8 cellular contexts compared by ENCODE assay signal in genomic region chr2:26043862-26044736, GRCh38. TPM values are rescaled to one million over a fixed set of nuclear protein-coding genes. Genes with fewer than 3 reads are reported as not detected.
A peak's percentile ranks its signal among the peaks of the same experiment; 100 is the strongest.
DNase-seq lines count a peak whose midpoint lies in the region; ATAC-seq and TF ChIP-seq lines count a peak whose summit lies in the region.

No MANE protein-coding gene starts in this region.

- no peaks in the 10 kb centered on the region for H3K9me3 Mint-ChIP-seq in activated naive CD4-positive, alpha-beta T cell treated with anti-CD3 and anti-CD28 coated beads for 36 hours
- H3K9me3 Mint-ChIP-seq in type B pancreatic cell: no peaks in the 10 kb centered on the region

- H3K9me3 ChIP-seq in T-helper 17 cell (ENCODE audit: control insufficient read depth, low read length, poor library complexity, severe bottlenecking): no peaks in the 10 kb centered on the region

- intact Hi-C loops in activated naive CD4-positive, alpha-beta T cell treated with anti-CD3 and anti-CD28 coated beads for 36 hours (cut with micrococcal nuclease): loop anchor here (1.0 kb wide), 1 partner anchor 10 kb away; the partner anchor contains the start of gene RAB10
- intact Hi-C loops in left ventricle myocardium superior (cut with micrococcal nuclease): no loop called here

- H3K36me3 Mint-ChIP-seq in activated naive CD4-positive, alpha-beta T cell treated with anti-CD3 and anti-CD28 coated beads for 36 hours (ENCODE audit: low read depth): peaks cover 23% of the 10 kb centered on the region
- H3K36me3 Mint-ChIP-seq in T-helper 17 cell (ENCODE audit: low read depth) (no peaks in the 10 kb centered on the region), type B pancreatic cell (peaks cover 33% of the 10 kb centered on the region)

- H3K27ac Mint-ChIP-seq in activated naive CD4-positive, alpha-beta T cell treated with anti-CD3 and anti-CD28 coated beads for 36 hours: no peak overlapping the region
- H3K27ac Mint-ChIP-seq in T-helper 17 cell (peak overlapping the region; percentile 78), type B pancreatic cell (peak overlapping the region; percentile 1)

- no peak overlapping the region for H3K4me3 Mint-ChIP-seq in activated naive CD4-positive, alpha-beta T cell treated with anti-CD3 and anti-CD28 coated beads for 36 hours
- H3K4me3 Mint-ChIP-seq in T-helper 17 cell: peak overlapping the region; percentile 80
- peak overlapping the region; percentile 13 for H3K4me3 Mint-ChIP-seq in type B pancreatic cell

- TF ChIP-seq CTCF in type B pancreatic cell (conservative IDR thresholded peaks at IDR 0.05): no peak

- DNase-seq in activated naive CD4-positive, alpha-beta T cell treated with Interleukin-2 at 50 U/mL for 16 hours: peak; percentile 6
- no peak for DNase-seq in activated naive CD4-positive, alpha-beta T cell treated with anti-CD3 and anti-CD28 coated beads for 36 hours
- DNase-seq in T-helper 17 cell (no peak), left ventricle myocardium superior (peak; percentile 50), type B pancreatic cell (ENCODE audit: extremely low spot score, unreplicated experiment) (no peak), NCI-H1694 (lab: John Stamatoyannopoulos, UW) (no peak), COLO829 (ENCODE audit: low spot score) (no peak)

- no peaks in the 10 kb centered on the region for H3K27me3 Mint-ChIP-seq in activated naive CD4-positive, alpha-beta T cell treated with anti-CD3 and anti-CD28 coated beads for 36 hours (ENCODE audit: low read depth)
- no peaks in the 10 kb centered on the region for H3K27me3 Mint-ChIP-seq in T-helper 17 cell
- H3K27me3 Mint-ChIP-seq in type B pancreatic cell: no peaks in the 10 kb centered on the region

- peaks cover 58% of the 10 kb centered on the region for H3K4me1 Mint-ChIP-seq in activated naive CD4-positive, alpha-beta T cell treated with anti-CD3 and anti-CD28 coated beads for 36 hours (ENCODE audit: low read depth)
- H3K4me1 Mint-ChIP-seq in T-helper 17 cell: peaks cover 42% of the 10 kb centered on the region
- H3K4me1 Mint-ChIP-seq in type B pancreatic cell (ENCODE audit: unreplicated experiment): peaks cover 19% of the 10 kb centered on the region

- CTCF ChIA-PET in activated naive CD4-positive, alpha-beta T cell treated with anti-CD3 and anti-CD28 coated beads for 36 hours (lab: Charles Lee): interaction anchor here (1.0 kb wide), 1 partner anchor 52 kb away, joined by 3 read pairs; no protein-coding TSS in a partner anchor

- ATAC-seq in T-helper 17 cell (peak; percentile 92), left ventricle myocardium superior (no peak), GM18505 (IDR thresholded peaks at IDR 0.05; ENCODE audit: unreplicated experiment) (no peak)

- TF ChIP-seq POLR2A in GM18505 (IDR thresholded peaks at IDR 0.05; ENCODE audit: borderline replicate concordance, extremely low read depth, insufficient read depth, insufficient read length): no peak

RNA-seq across cellular contexts. Expression of gene RAB10, which starts 10.2 kb away (rescaled TPM):
- total RNA-seq in activated naive CD4-positive, alpha-beta T cell treated with anti-CD3 and anti-CD28 coated beads for 36 hours: 10 to 100 TPM; 84.2 to 93.0 TPM
- 10 to 100 TPM; 41.2 to 42.9 TPM for total RNA-seq in T-helper 17 cell
- total RNA-seq in left ventricle myocardium superior: 101 TPM
- 143 and 186 TPM in 2 replicates for total RNA-seq in type B pancreatic cell (ENCODE audit: low replicate concordance)

Comparison
In these comparisons a context has a peak if more than half of its experiments do, and no peak if none do; other contexts are left out.
1. DNase-seq: peak in activated naive CD4-positive, alpha-beta T cell treated with Interleukin-2 at 50 U/mL for 16 hours (single experiment) and left ventricle myocardium superior (single experiment); none in activated naive CD4-positive, alpha-beta T cell treated with anti-CD3 and anti-CD28 coated beads for 36 hours (single experiment), T-helper 17 cell (0 of 3), type B pancreatic cell (single experiment), NCI-H1694 (single experiment) and COLO829 (single experiment).